In the genomic region with DNA sequence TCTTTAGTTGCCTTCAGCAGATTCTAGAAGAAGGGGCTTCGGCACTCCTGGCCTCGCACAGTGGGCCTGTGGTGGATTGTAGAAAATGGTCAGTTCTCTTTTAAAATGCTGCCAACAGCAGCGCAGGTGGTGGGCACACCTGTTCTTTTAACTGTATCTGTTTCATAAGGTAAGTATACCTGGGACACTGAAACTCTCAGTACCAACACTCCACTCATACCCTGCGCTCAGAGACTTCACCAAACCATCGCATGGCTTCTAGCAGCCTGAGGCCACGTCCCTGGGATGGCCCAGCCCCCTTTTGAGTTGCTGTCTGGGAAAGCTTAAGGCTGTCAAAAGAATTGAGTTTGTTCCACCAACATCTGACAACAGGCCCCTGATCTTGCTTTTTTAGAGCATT, we compare ENCODE assay signal across 35 cellular contexts. TPM values are rescaled to one million over a fixed set of nuclear protein-coding genes. Genes with fewer than 3 reads are reported as not detected.
DNase-seq lines count a peak whose midpoint lies in the region; ATAC-seq and TF ChIP-seq lines count a peak whose summit lies in the region.
"Had no signal": no experiment of that assay in that cellular context is flagged by ENCODE, and none has a peak within 500 bp of the region (broad histone marks: within the 10 kb centered on the region; RNA-seq: fewer than 3 reads in every experiment).

No MANE protein-coding gene starts in this region.

- H2AFZ ChIP-seq in MM.1S (ENCODE audit: low read length) (no peak overlapping the region), GM23248 (no peak overlapping the region)

- H3K27me3 Mint-ChIP-seq in CD4-positive, alpha-beta T cell: no peaks in the 10 kb centered on the region
- no peaks in the 10 kb centered on the region for H3K27me3 Mint-ChIP-seq in naive thymus-derived CD8-positive, alpha-beta T cell
- no peaks in the 10 kb centered on the region for H3K27me3 Mint-ChIP-seq in CD4-positive, alpha-beta memory T cell
- H3K27me3 Mint-ChIP-seq: central memory CD8-positive, alpha-beta T cell; stimulated activated naive CD8-positive, alpha-beta T cell treated with anti-CD3 and anti-CD28 coated beads, Interleukin-15, Interleukin-2, amounts not matched to agents 100 ng/mL and 50 ng/mL, for 24 hours had no signal

- H3F3A ChIP-seq in MM.1S (ENCODE audit: insufficient read depth, low read length): peaks cover 45% of the 10 kb centered on the region
- H3F3A ChIP-seq in GM23248 (ENCODE audit: insufficient read depth): peaks cover 17% of the 10 kb centered on the region

- POLR2A ChIA-PET in CD4-positive, alpha-beta T cell (lab: Charles Lee): interaction anchor here (1.6 kb wide), 1 partner anchor 152 kb away, joined by 7 read pairs; no protein-coding TSS in a partner anchor
- POLR2A ChIA-PET in naive thymus-derived CD8-positive, alpha-beta T cell (lab: Charles Lee): no interaction called here
- POLR2A ChIA-PET in CD4-positive, alpha-beta memory T cell (lab: Charles Lee; ENCODE audit: partially characterized antibody): interaction anchor here (0.6 kb wide), 1 partner anchor 218 kb away, joined by 4 read pairs; no protein-coding TSS in a partner anchor

- H3K4me1 ChIP-seq in MM.1S (ENCODE audit: low read length) (peaks cover 65% of the 10 kb centered on the region), stomach (peaks cover 0 to 2% (median under 1%) of the 10 kb centered on the region in 4 donors), GM23248 (ENCODE audit: insufficient read depth) (peaks cover 8% of the 10 kb centered on the region; the same call in 1 of the 2 replicates)
- H3K4me1 ChIP-seq in CD4-positive, alpha-beta memory T cell (ENCODE audit: insufficient read depth, low read length): no peaks in the 10 kb centered on the region
- H3K4me1 ChIP-seq: body of pancreas, tibial nerve had no signal

- TF ChIP-seq POLR2A in stomach (IDR thresholded peaks at IDR 0.05): no peak

- peak overlapping the region; percentile 0; the same call in 1 of the 2 replicates for H3K4me3 ChIP-seq in MM.1S (ENCODE audit: low read length)
- no peak overlapping the region for H3K4me3 ChIP-seq in stomach
- no peak overlapping the region for H3K4me3 ChIP-seq in GM23248
- H3K4me3 ChIP-seq in CD4-positive, alpha-beta memory T cell (ENCODE audit: low read length in 2 of 2): no peak overlapping the region
- H3K4me3 ChIP-seq: adrenal gland, body of pancreas, HAP-1, heart right ventricle, lower lobe of right lung, skin epidermis, tibial nerve had no signal

- CTCF ChIA-PET in CD4-positive, alpha-beta T cell (lab: Charles Lee): no interaction called here
- CTCF ChIA-PET in CD4-positive, alpha-beta memory T cell (lab: Charles Lee; ENCODE audit: partially characterized antibody): interaction anchor here (0.8 to 1.8 kb wide), 2 partner anchors 10 to 106 kb away, joined by 5 read pairs; no protein-coding TSS in a partner anchor

- WGBS in stomach, 5 donors: 93 to 97% (median 96%) methylated on average over 5 to 6 of the region's 6 CpGs
- 79% methylated on average over 6 of the region's 6 CpGs for WGBS in GM23248 (ENCODE audit: low coverage in 1 of 2, low lambda C conversion rate in 2 of 2, missing lambda C conversion rate in 2 of 2), 2 experiments

- no peak for TF ChIP-seq EP300 in stomach (IDR thresholded peaks at IDR 0.05)

- H4K20me1 ChIP-seq in MM.1S (ENCODE audit: insufficient read depth, low read length) (no peaks in the 10 kb centered on the region), GM23248 (ENCODE audit: insufficient read depth) (no peaks in the 10 kb centered on the region)

- H3K9ac ChIP-seq in MM.1S (ENCODE audit: low read length) (peak overlapping the region; percentile 67), GM23248 (no peak overlapping the region)

- no peak for ATAC-seq in CD4-positive, alpha-beta T cell (ENCODE audit: poor library complexity)
- no peak for ATAC-seq in naive thymus-derived CD8-positive, alpha-beta T cell
- ATAC-seq: activated CD8-positive, alpha-beta T cell treated with anti-CD3 and anti-CD28 coated beads, Interleukin-2, amount 10 ng/mL, durations not matched to agents 7 days and 5 days; body of pancreas; heart right ventricle; lower lobe of right lung; natural killer cell; Panc1 had no signal

- H3K4me3 Mint-ChIP-seq in CD4-positive, alpha-beta T cell: no peak overlapping the region
- no peak overlapping the region for H3K4me3 Mint-ChIP-seq in naive thymus-derived CD8-positive, alpha-beta T cell
- H3K4me3 Mint-ChIP-seq in CD4-positive, alpha-beta memory T cell: no peak overlapping the region
- H3K4me3 Mint-ChIP-seq: activated CD8-positive, alpha-beta T cell treated with anti-CD3 and anti-CD28 coated beads, Interleukin-2, amount 10 ng/mL, durations not matched to agents 7 days and 5 days; central memory CD8-positive, alpha-beta T cell; natural killer cell; stimulated activated naive CD8-positive, alpha-beta T cell treated with anti-CD3 and anti-CD28 coated beads, Interleukin-15, Interleukin-2, amounts not matched to agents 100 ng/mL and 50 ng/mL, for 24 hours had no signal

- peaks cover 23% of the 10 kb centered on the region for H3K36me3 Mint-ChIP-seq in CD4-positive, alpha-beta T cell (ENCODE audit: low read depth)
- peaks cover 0 to 9% (median 0%) of the 10 kb centered on the region in 3 donors for H3K36me3 Mint-ChIP-seq in naive thymus-derived CD8-positive, alpha-beta T cell
- peaks cover 7 to 11% of the 10 kb centered on the region in 2 donors for H3K36me3 Mint-ChIP-seq in CD4-positive, alpha-beta memory T cell
- H3K36me3 Mint-ChIP-seq: natural killer cell had no signal

- H3K27ac ChIP-seq in CD4-positive, alpha-beta T cell (ENCODE audit: low read depth, low read length): peak overlapping the region; percentile 13
- peak overlapping the region; percentile 93 for H3K27ac ChIP-seq in MM.1S (ENCODE audit: low read length)
- no peak overlapping the region for H3K27ac ChIP-seq in stomach
- H3K27ac ChIP-seq in GM23248: no peak overlapping the region
- H3K27ac ChIP-seq in CD4-positive, alpha-beta memory T cell (ENCODE audit: low read depth, low read length): no peak overlapping the region
- H3K27ac ChIP-seq: adrenal gland, body of pancreas, heart right ventricle, lower lobe of right lung, skin epidermis, tibial nerve had no signal

- H3K27me3 ChIP-seq in CD4-positive, alpha-beta T cell (ENCODE audit: control insufficient read depth, insufficient read depth, low read length): no peaks in the 10 kb centered on the region
- H3K27me3 ChIP-seq in MM.1S (replicated peaks; ENCODE audit: insufficient read depth, low read length): no peaks in the 10 kb centered on the region
- H3K27me3 ChIP-seq in stomach: no peaks in the 10 kb centered on the region
- H3K27me3 ChIP-seq in GM23248 (replicated peaks; ENCODE audit: insufficient read depth): no peaks in the 10 kb centered on the region
- no peaks in the 10 kb centered on the region for H3K27me3 ChIP-seq in CD4-positive, alpha-beta memory T cell (ENCODE audit: insufficient read depth, low read length)
- H3K27me3 ChIP-seq: adrenal gland, body of pancreas, heart right ventricle, tibial nerve had no signal

- in situ Hi-C loops in GM23248 (cut with MboI): no loop called here

- no peaks in the 10 kb centered on the region for H3K9me3 Mint-ChIP-seq in CD4-positive, alpha-beta T cell
- no peaks in the 10 kb centered on the region for H3K9me3 Mint-ChIP-seq in naive thymus-derived CD8-positive, alpha-beta T cell
- H3K9me3 Mint-ChIP-seq in CD4-positive, alpha-beta memory T cell: no peaks in the 10 kb centered on the region
- H3K9me3 Mint-ChIP-seq: central memory CD8-positive, alpha-beta T cell; natural killer cell; stimulated activated naive CD8-positive, alpha-beta T cell treated with anti-CD3 and anti-CD28 coated beads, Interleukin-15, Interleukin-2, amounts not matched to agents 100 ng/mL and 50 ng/mL, for 24 hours had no signal

- no peak for DNase-seq in CD4-positive, alpha-beta T cell
- DNase-seq in MM.1S (peak; percentile 91), islet precursor cell (peak; percentile 48), stomach (peak; percentile 15), GM23248 (no peak)
- DNase-seq in naive thymus-derived CD8-positive, alpha-beta T cell: no peak
- DNase-seq in CD4-positive, alpha-beta memory T cell: no peak
- DNase-seq: activated CD8-positive, alpha-beta T cell treated with anti-CD3 and anti-CD28 coated beads, Interleukin-2, amount 10 ng/mL, durations not matched to agents 7 days and 5 days; activated effector memory CD4-positive, alpha-beta T cell treated with anti-CD3 and anti-CD28 coated beads, Interleukin-2, amount 50 U/mL, for 16 hours; activated T-cell treated with anti-CD3 and anti-CD28 coated beads, Interleukin-2, amount 50 U/mL, for 1 hour; body of pancreas; C1 segment of cervical spinal cord; Calu3; dermis blood vessel endothelial cell; DMS79; foreskin melanocyte; heart right ventricle; Kasumi-1; kidney; lower lobe of right lung; natural killer cell; NCI-H1436 treated with DMSO at 0.1 percent for 48 hours; NCI-H2081 treated with DMSO at 0.1 percent for 48 hours; NCI-H345; NCI-H69; occipital lobe; retina; SHP77 had no signal

- H3K4me1 Mint-ChIP-seq in CD4-positive, alpha-beta T cell (ENCODE audit: low read depth): peaks cover 19% of the 10 kb centered on the region
- H3K4me1 Mint-ChIP-seq in naive thymus-derived CD8-positive, alpha-beta T cell: peaks cover 4 to 10% (median 10%) of the 10 kb centered on the region in 4 donors
- H3K4me1 Mint-ChIP-seq in CD4-positive, alpha-beta memory T cell: peaks cover 0 to 2% (median 0%) of the 10 kb centered on the region in 4 donors
- H3K4me1 Mint-ChIP-seq: central memory CD8-positive, alpha-beta T cell; natural killer cell had no signal

- H3K27ac Mint-ChIP-seq in CD4-positive, alpha-beta T cell: peak overlapping the region; percentile 58
- peak overlapping the region in 5 of 10 donors; percentile 7 to 80 (median 69) for H3K27ac Mint-ChIP-seq in naive thymus-derived CD8-positive, alpha-beta T cell
- no peak overlapping the region for H3K27ac Mint-ChIP-seq in CD4-positive, alpha-beta memory T cell
- H3K27ac Mint-ChIP-seq: activated CD8-positive, alpha-beta T cell treated with anti-CD3 and anti-CD28 coated beads, Interleukin-2, amount 10 ng/mL, durations not matched to agents 7 days and 5 days; stimulated activated naive CD8-positive, alpha-beta T cell treated with anti-CD3 and anti-CD28 coated beads, Interleukin-15, Interleukin-2, amounts not matched to agents 100 ng/mL and 50 ng/mL, for 24 hours had no signal

- H3K4me2 ChIP-seq in MM.1S (ENCODE audit: low read depth, low read length) (peak overlapping the region; percentile 51), GM23248 (ENCODE audit: unreplicated experiment) (no peak overlapping the region)

- intact Hi-C loops in CD4-positive, alpha-beta T cell (cut with DNase I, micrococcal nuclease): no loop called here
- intact Hi-C loops in stomach (cut with DNase I; ENCODE audit: low total_unique reads): no loop called here
- intact Hi-C loops in CD4-positive, alpha-beta memory T cell (cut with micrococcal nuclease): no loop called here

- no peaks in the 10 kb centered on the region for H3K9me2 ChIP-seq in MM.1S (replicated peaks; ENCODE audit: insufficient read depth, low read length)
- no peaks in the 10 kb centered on the region for H3K9me2 ChIP-seq in GM23248 (ENCODE audit: insufficient read depth)

- H3K36me3 ChIP-seq in MM.1S (replicated peaks; ENCODE audit: insufficient read depth, low read length) (no peaks in the 10 kb centered on the region), stomach (no peaks in the 10 kb centered on the region), GM23248 (ENCODE audit: low read depth) (no peaks in the 10 kb centered on the region)
- H3K36me3 ChIP-seq in CD4-positive, alpha-beta memory T cell (ENCODE audit: insufficient read depth, low read length): no peaks in the 10 kb centered on the region
- H3K36me3 ChIP-seq: adrenal gland, HAP-1, heart right ventricle, lower lobe of right lung, tibial nerve had no signal

- no peak for TF ChIP-seq CTCF in CD4-positive, alpha-beta T cell (IDR thresholded peaks at IDR 0.05)
- TF ChIP-seq CTCF in MM.1S (IDR thresholded peaks at IDR 0.05; ENCODE audit: low read length): no peak
- no peak for TF ChIP-seq CTCF in stomach (IDR thresholded peaks at IDR 0.05)

- no peaks in the 10 kb centered on the region for H3K9me3 ChIP-seq in CD4-positive, alpha-beta T cell (ENCODE audit: control insufficient read depth, low read length)
- H3K9me3 ChIP-seq in MM.1S (replicated peaks; ENCODE audit: insufficient read depth, low read length): no peaks in the 10 kb centered on the region
- no peaks in the 10 kb centered on the region for H3K9me3 ChIP-seq in stomach
- no peaks in the 10 kb centered on the region for H3K9me3 ChIP-seq in GM23248 (ENCODE audit: low read depth)
- H3K9me3 ChIP-seq in CD4-positive, alpha-beta memory T cell (ENCODE audit: control insufficient read depth in 1 of 2, low read length in 2 of 2): no peaks in the 10 kb centered on the region
- H3K9me3 ChIP-seq: adrenal gland, body of pancreas, HAP-1, heart right ventricle, lower lobe of right lung, tibial nerve had no signal

- H3K79me2 ChIP-seq in MM.1S (ENCODE audit: low read length) (peaks cover 5% of the 10 kb centered on the region; the same call in 1 of the 2 replicates), GM23248 (ENCODE audit: insufficient read depth) (no peaks in the 10 kb centered on the region)

RNA-seq across cellular contexts. Expression of gene MCF2L2, which starts 56.7 kb away (rescaled TPM):
- 1 to 10 TPM; 3.8 to 4.1 TPM for total RNA-seq in CD4-positive, alpha-beta T cell
- 1 to 10 TPM in 1 of 5 donors, under 1 TPM in 2, not detected in 2; 0.14 to 2.0 (median 0.29) TPM for total RNA-seq in stomach
- polyA plus RNA-seq in stomach (under 1 TPM; 0.05 to 0.46 (median 0.12) TPM), GM23248 (2016; fragmentation: Nextera tagmentation; extraction: Ambion mirVana) (0.03 TPM in 1 of 2 replicates, not detected in the other)
- not detected in 2 replicates for total RNA-seq in GM23248 (2014; rRNA removed; shearing (Covaris generic))
- total RNA-seq in naive thymus-derived CD8-positive, alpha-beta T cell: 1 to 10 TPM; 1.3 to 2.5 TPM
- polyA plus RNA-seq in naive thymus-derived CD8-positive, alpha-beta T cell: under 1 TPM; 0.06 to 0.17 (median 0.14) TPM
- 1 to 10 TPM; 6.5 to 7.3 TPM for total RNA-seq in CD4-positive, alpha-beta memory T cell
- 1 to 10 TPM in 1 of 2 donors, under 1 TPM in 1; 0.37 to 3.7 TPM for polyA plus RNA-seq in CD4-positive, alpha-beta memory T cell

Comparison
In these comparisons a context has a peak if more than half of its experiments do, and no peak if none do; other contexts are left out.
1. DNase-seq: peak in MM.1S (single experiment), islet precursor cell (single experiment) and stomach (single experiment); none in CD4-positive, alpha-beta T cell (0 of 10), GM23248 (single experiment), naive thymus-derived CD8-positive, alpha-beta T cell (0 of 10) and CD4-positive, alpha-beta memory T cell (0 of 5).
2. H3K27ac ChIP-seq: peak in CD4-positive, alpha-beta T cell (single experiment) and MM.1S (single experiment); none in stomach (0 of 5), GM23248 (single experiment) and CD4-positive, alpha-beta memory T cell (single experiment).